In genomic region chr20:53783768-53784167, GRCh38 we compare ENCODE assay signal across 27 cellular contexts.
"Had no signal": no experiment of that assay in that cellular context is flagged by ENCODE, and none has a peak within 500 bp of the region (broad histone marks: within the 10 kb centered on the region; RNA-seq: fewer than 3 reads in every experiment).

No MANE protein-coding gene starts in this region.

- H3K4me1 ChIP-seq: right atrium auricular region, tibial artery had no signal

- H3K4me3 ChIP-seq: left lung, mucosa of descending colon, ovary, right atrium auricular region, right lobe of liver, smooth muscle cell, suprapubic skin, thoracic aorta, tibial artery, upper lobe of right lung had no signal

- DNase-seq: hippocampal formation; kidney glomerular epithelial cell; left cardiac atrium; left lung; midbrain; mucosa of descending colon; naive thymus-derived CD4-positive, alpha-beta T cell; ovary; right lobe of liver; stimulated activated CD4-positive, alpha-beta T cell treated with anti-CD3 and anti-CD28 coated beads, Interleukin-1b, Interleukin-23, amount 100 ng/mL, for 48 hours; stimulated activated CD4-positive, alpha-beta T cell treated with anti-CD3 and anti-CD28 coated beads, Interleukin-2, amount 100 ng/mL, for 48 hours; stimulated activated CD4-positive, alpha-beta T cell treated with anti-CD3 and anti-CD28 coated beads, Interleukin-4, amount 100 ng/mL, for 4 hours; stimulated activated CD8-positive, alpha-beta memory T cell treated with anti-CD3 and anti-CD28 coated beads, Interleukin-4, amount 100 ng/mL, for 48 hours; stimulated activated naive CD4-positive, alpha-beta T cell treated with Interleukin-2 at 50 U/mL for 16 hours; stimulated activated naive CD8-positive, alpha-beta T cell treated with anti-CD3 and anti-CD28 coated beads, Interleukin-15, amount 100 ng/mL, for 72 hours; upper lobe of right lung had no signal

- H3K9me3 ChIP-seq: left lung, mucosa of descending colon, ovary, right atrium auricular region, right lobe of liver, suprapubic skin, thoracic aorta, tibial artery, upper lobe of right lung had no signal

- H3K27ac ChIP-seq: left lung, ovary, right atrium auricular region, right lobe of liver, suprapubic skin, thoracic aorta, tibial artery, upper lobe of right lung had no signal

- H3K27me3 ChIP-seq: left lung, ovary, right atrium auricular region, right lobe of liver, suprapubic skin, tibial artery, upper lobe of right lung had no signal

- H3K4me3 Mint-ChIP-seq: naive thymus-derived CD4-positive, alpha-beta T cell; natural killer cell treated with Interleukin-12 subunit alpha and Interleukin-12 subunit beta and Interleukin-15 and Interleukin-18, amount 100 ng/mL, for 72 hours; stimulated activated memory B cell treated with anti-CD40 and anti-IgM and Interleukin-4, amounts not matched to agents 10 μg/mL and 1 μg/mL and 100 μg/mL, for 72 hours; stimulated activated naive CD8-positive, alpha-beta T cell treated with anti-CD3 and anti-CD28 coated beads, Interleukin-15, amount 100 ng/mL, for 72 hours had no signal

- H3K4me2 ChIP-seq: smooth muscle cell had no signal

- H3K36me3 ChIP-seq: left lung, ovary, right atrium auricular region, right lobe of liver, suprapubic skin, thoracic aorta, tibial artery, upper lobe of right lung had no signal

- H3K27me3 Mint-ChIP-seq: memory B cell; naive thymus-derived CD4-positive, alpha-beta T cell; natural killer cell treated with Interleukin-12 subunit alpha and Interleukin-12 subunit beta and Interleukin-15 and Interleukin-18, amount 100 ng/mL, for 72 hours; progenitor cell of endocrine pancreas; stimulated activated memory B cell treated with anti-CD40 and anti-IgM and Interleukin-4, amounts not matched to agents 10 μg/mL and 1 μg/mL and 100 μg/mL, for 72 hours; stimulated activated naive CD8-positive, alpha-beta T cell treated with anti-CD3 and anti-CD28 coated beads, Interleukin-15, amount 100 ng/mL, for 72 hours had no signal

- H3K27ac Mint-ChIP-seq: memory B cell; natural killer cell treated with Interleukin-12 subunit alpha and Interleukin-12 subunit beta and Interleukin-15 and Interleukin-18, amount 100 ng/mL, for 72 hours; progenitor cell of endocrine pancreas; stimulated activated memory B cell treated with anti-CD40 and anti-IgM and Interleukin-4, amounts not matched to agents 10 μg/mL and 1 μg/mL and 100 μg/mL, for 72 hours had no signal

- H3K36me3 Mint-ChIP-seq: memory B cell; naive thymus-derived CD4-positive, alpha-beta T cell; natural killer cell treated with Interleukin-12 subunit alpha and Interleukin-12 subunit beta and Interleukin-15 and Interleukin-18, amount 100 ng/mL, for 72 hours; stimulated activated memory B cell treated with anti-CD40 and anti-IgM and Interleukin-4, amounts not matched to agents 10 μg/mL and 1 μg/mL and 100 μg/mL, for 72 hours had no signal

- ATAC-seq: left cardiac atrium; left lung; mucosa of descending colon; naive thymus-derived CD4-positive, alpha-beta T cell; natural killer cell treated with Interleukin-12 subunit alpha and Interleukin-12 subunit beta and Interleukin-15 and Interleukin-18, amount 100 ng/mL, for 72 hours; stimulated activated memory B cell treated with anti-CD40 and anti-IgM and Interleukin-4, amounts not matched to agents 10 μg/mL and 1 μg/mL and 100 μg/mL, for 72 hours; stimulated activated naive CD8-positive, alpha-beta T cell treated with anti-CD3 and anti-CD28 coated beads, Interleukin-15, amount 100 ng/mL, for 72 hours; upper lobe of right lung had no signal

- FAIRE-seq: keratinocyte, urothelium cell line had no signal
